In genomic region chr7:23403970-23404369, GRCh38 we compare ENCODE assay signal across 20 cellular contexts.
DNase-seq lines count a peak whose midpoint lies in the region; ATAC-seq lines count a peak whose summit lies in the region.
"Had no signal": no experiment of that assay in that cellular context is flagged by ENCODE, and none has a peak within 500 bp of the region (broad histone marks: within the 10 kb centered on the region; RNA-seq: fewer than 3 reads in every experiment).

No MANE protein-coding gene starts in this region.

- peak overlapping the region; percentile 34 for H3K4me3 Mint-ChIP-seq in activated T-cell treated with anti-CD3 and anti-CD28 coated beads, Interleukin-2, amount 50 U/mL, for 24 hours
- no peak overlapping the region for H3K4me3 Mint-ChIP-seq in activated naive CD8-positive, alpha-beta T cell treated with anti-CD3 and anti-CD28 coated beads for 36 hours
- H3K4me3 Mint-ChIP-seq: CD8-positive, alpha-beta T cell; HFFc6 had no signal

- no peaks in the 10 kb centered on the region for H3K36me3 Mint-ChIP-seq in activated T-cell treated with anti-CD3 and anti-CD28 coated beads, Interleukin-2, amount 50 U/mL, for 24 hours (ENCODE audit: low read depth)
- peaks cover 3% of the 10 kb centered on the region for H3K36me3 Mint-ChIP-seq in activated naive CD8-positive, alpha-beta T cell treated with anti-CD3 and anti-CD28 coated beads for 36 hours
- H3K36me3 Mint-ChIP-seq: CD8-positive, alpha-beta T cell had no signal

- peaks cover 8% of the 10 kb centered on the region for H3K27me3 Mint-ChIP-seq in activated T-cell treated with anti-CD3 and anti-CD28 coated beads, Interleukin-2, amount 50 U/mL, for 24 hours
- no peaks in the 10 kb centered on the region for H3K27me3 Mint-ChIP-seq in activated naive CD8-positive, alpha-beta T cell treated with anti-CD3 and anti-CD28 coated beads for 36 hours

- no peak for DNase-seq in activated T-cell treated with anti-CD3 and anti-CD28 coated beads, Interleukin-2, amount 50 U/mL, for 24 hours
- DNase-seq in activated T-cell treated with anti-CD3 and anti-CD28 coated beads, Interleukin-2, amount 50 U/mL, for 48 hours: no peak
- peak; percentile 10 for DNase-seq in stimulated activated CD4-positive, alpha-beta T cell treated with anti-CD3 and anti-CD28 coated beads, Interleukin-4, amount 100 ng/mL, for 1 hour
- no peak for DNase-seq in stimulated activated CD4-positive, alpha-beta T cell treated with anti-CD3 and anti-CD28 coated beads, Interleukin-4, amount 100 ng/mL, for 4 hours
- no peak for DNase-seq in activated naive CD8-positive, alpha-beta T cell treated with anti-CD3 and anti-CD28 coated beads for 36 hours
- no peak for DNase-seq in medulla oblongata (ENCODE audit: extremely low spot score)
- DNase-seq: Calu3; CD8-positive, alpha-beta T cell; DMS53; EL; H7; HFFc6; KBM-7; NCI-H1105; NCI-H1694; NCI-H2081 treated with DMSO at 0.1 percent for 48 hours; NK-92 treated with Interleukin-12 subunit alpha and Interleukin-12 subunit beta, amount 100 ng/mL, for 24 hours had no signal

- ATAC-seq in HG02973 (IDR thresholded peaks at IDR 0.05; ENCODE audit: unreplicated experiment): no peak
- ATAC-seq: CD8-positive, alpha-beta T cell; GM12878; HepG2 had no signal

- H3K4me1 Mint-ChIP-seq in activated T-cell treated with anti-CD3 and anti-CD28 coated beads, Interleukin-2, amount 50 U/mL, for 24 hours (ENCODE audit: low read depth): peaks cover 38% of the 10 kb centered on the region
- H3K4me1 Mint-ChIP-seq in activated naive CD8-positive, alpha-beta T cell treated with anti-CD3 and anti-CD28 coated beads for 36 hours: peaks cover 17% of the 10 kb centered on the region

- H3K27ac Mint-ChIP-seq in activated T-cell treated with anti-CD3 and anti-CD28 coated beads, Interleukin-2, amount 50 U/mL, for 24 hours: peak overlapping the region; percentile 94
- H3K27ac Mint-ChIP-seq in activated naive CD8-positive, alpha-beta T cell treated with anti-CD3 and anti-CD28 coated beads for 36 hours: peak overlapping the region; percentile 83
- H3K27ac Mint-ChIP-seq: CD8-positive, alpha-beta T cell; HFFc6 had no signal

- peaks cover 4% of the 10 kb centered on the region for H3K9me3 Mint-ChIP-seq in activated T-cell treated with anti-CD3 and anti-CD28 coated beads, Interleukin-2, amount 50 U/mL, for 24 hours
- H3K9me3 Mint-ChIP-seq in activated naive CD8-positive, alpha-beta T cell treated with anti-CD3 and anti-CD28 coated beads for 36 hours: peaks cover 6% of the 10 kb centered on the region
- H3K9me3 Mint-ChIP-seq: HFFc6 had no signal
